Comparison of ENCODE assay signal across 1 cellular context in the genomic region with DNA sequence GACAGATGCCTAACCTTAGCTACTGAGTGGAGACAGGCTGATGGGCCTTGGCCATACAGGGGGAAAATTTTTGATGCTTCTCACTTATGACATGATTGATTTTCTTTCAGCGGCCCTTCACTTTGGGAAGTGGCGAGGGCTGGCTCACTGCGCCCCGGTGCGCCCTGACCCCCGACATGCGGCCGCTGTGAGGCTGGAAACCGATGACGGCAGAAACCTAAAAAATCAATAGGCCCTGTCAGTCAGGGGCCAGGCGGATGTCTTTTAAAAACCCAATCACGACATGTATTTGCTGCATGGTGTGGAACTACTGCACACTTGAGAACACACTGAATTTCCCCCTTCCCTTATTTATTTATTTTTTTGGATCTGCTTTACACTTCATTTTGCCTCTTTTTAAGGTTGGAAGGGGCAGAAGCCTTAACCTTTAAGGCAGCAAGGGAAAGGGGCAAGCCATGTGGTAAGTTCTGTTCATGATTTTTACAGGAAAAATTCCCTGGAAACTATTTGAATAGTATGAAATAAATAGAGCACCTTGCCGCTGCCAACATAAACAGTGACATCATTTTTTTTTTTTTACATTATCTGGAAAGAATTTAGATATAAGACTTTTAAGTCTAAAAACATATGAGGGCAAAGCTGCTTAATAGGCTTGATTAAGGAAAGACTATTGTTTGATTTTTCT.
TF ChIP-seq lines count a peak whose summit lies in the region.

No MANE protein-coding gene starts in this region.

TF ChIP-seq in HEK293, 187 proteins besides CTCF, POLR2A, EP300 and RAD21 (continued from another document):
- TF ChIP-seq, protein P1, sequence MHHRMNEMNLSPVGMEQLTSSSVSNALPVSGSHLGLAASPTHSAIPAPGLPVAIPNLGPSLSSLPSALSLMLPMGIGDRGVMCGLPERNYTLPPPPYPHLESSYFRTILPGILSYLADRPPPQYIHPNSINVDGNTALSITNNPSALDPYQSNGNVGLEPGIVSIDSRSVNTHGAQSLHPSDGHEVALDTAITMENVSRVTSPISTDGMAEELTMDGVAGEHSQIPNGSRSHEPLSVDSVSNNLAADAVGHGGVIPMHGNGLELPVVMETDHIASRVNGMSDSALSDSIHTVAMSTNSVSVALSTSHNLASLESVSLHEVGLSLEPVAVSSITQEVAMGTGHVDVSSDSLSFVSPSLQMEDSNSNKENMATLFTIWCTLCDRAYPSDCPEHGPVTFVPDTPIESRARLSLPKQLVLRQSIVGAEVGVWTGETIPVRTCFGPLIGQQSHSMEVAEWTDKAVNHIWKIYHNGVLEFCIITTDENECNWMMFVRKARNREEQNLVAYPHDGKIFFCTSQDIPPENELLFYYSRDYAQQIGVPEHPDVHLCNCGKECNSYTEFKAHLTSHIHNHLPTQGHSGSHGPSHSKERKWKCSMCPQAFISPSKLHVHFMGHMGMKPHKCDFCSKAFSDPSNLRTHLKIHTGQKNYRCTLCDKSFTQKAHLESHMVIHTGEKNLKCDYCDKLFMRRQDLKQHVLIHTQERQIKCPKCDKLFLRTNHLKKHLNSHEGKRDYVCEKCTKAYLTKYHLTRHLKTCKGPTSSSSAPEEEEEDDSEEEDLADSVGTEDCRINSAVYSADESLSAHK (tag by site-specific recombination; IDR thresholded peaks at IDR 0.05), result 0 out of 2 replicates have a peak, but pooled peaks have one; percentile 57
- TF ChIP-seq, protein P2, sequence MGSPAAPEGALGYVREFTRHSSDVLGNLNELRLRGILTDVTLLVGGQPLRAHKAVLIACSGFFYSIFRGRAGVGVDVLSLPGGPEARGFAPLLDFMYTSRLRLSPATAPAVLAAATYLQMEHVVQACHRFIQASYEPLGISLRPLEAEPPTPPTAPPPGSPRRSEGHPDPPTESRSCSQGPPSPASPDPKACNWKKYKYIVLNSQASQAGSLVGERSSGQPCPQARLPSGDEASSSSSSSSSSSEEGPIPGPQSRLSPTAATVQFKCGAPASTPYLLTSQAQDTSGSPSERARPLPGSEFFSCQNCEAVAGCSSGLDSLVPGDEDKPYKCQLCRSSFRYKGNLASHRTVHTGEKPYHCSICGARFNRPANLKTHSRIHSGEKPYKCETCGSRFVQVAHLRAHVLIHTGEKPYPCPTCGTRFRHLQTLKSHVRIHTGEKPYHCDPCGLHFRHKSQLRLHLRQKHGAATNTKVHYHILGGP (tag by site-specific recombination; IDR thresholded peaks at IDR 0.05), result peak; percentile 55; the same call in 1 of the 2 replicates
- TF ChIP-seq WT1 (tag by site-specific recombination; IDR thresholded peaks at IDR 0.05) (no peak), ZNF677 (tag by site-specific recombination; IDR thresholded peaks at IDR 0.05) (no peak), ZEB2 (tag by site-specific recombination; IDR thresholded peaks at IDR 0.05) (peak; percentile 29; the same call in 1 of the 2 replicates), MZF1 (tag by site-specific recombination; IDR thresholded peaks at IDR 0.05; ENCODE audit: borderline replicate concordance) (no peak)
